ENCODE assay signal across 17 cellular contexts in the genomic region with DNA sequence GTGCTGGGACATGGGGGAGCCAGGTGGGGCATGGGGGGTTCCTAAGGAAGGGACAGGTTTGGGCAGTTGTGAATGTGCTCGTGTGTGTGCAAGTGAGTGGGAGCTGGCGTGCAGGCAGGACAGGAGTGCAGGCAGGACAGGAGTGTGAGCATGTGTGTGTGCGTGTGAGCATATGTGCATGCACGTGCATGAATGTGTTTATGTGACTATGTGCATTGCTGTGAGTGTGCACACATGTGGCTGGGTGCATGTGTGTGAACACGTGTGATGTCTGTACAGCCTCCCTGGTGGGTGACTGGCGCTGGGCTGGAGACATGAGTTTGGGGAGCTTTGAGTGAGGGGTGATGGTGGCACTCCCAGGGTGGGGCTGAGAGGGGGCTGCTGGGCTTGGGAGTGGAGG.
"Had no signal": no experiment of that assay in that cellular context is flagged by ENCODE, and none has a peak within 500 bp of the region (broad histone marks: within the 10 kb centered on the region; RNA-seq: fewer than 3 reads in every experiment).

No MANE protein-coding gene starts in this region.

- H3K4me3 Mint-ChIP-seq: activated naive CD8-positive, alpha-beta T cell; activated T-helper 1 cell treated with anti-CD3 and anti-CD28 coated beads, Interleukin-12 subunit alpha, Interleukin-12 subunit beta, Interleukin-2, Interleukin-4 antibody, amounts not matched to agents 30 ng/mL and 10 ng/mL and 1 ng/mL, durations not matched to agents 14 hours and 24 hours and 36 hours; T-helper 1 cell treated with Interleukin-12 subunit alpha and Interleukin-12 subunit beta and Interleukin-4 antibody, amounts not matched to agents 30 μg/mL and 1 μg/mL, for 36 hours had no signal

- H3K9me3 Mint-ChIP-seq: activated T-helper 1 cell treated with anti-CD3 and anti-CD28 coated beads, Interleukin-12 subunit alpha, Interleukin-12 subunit beta, Interleukin-2, Interleukin-4 antibody, amounts not matched to agents 30 ng/mL and 10 ng/mL and 1 ng/mL, durations not matched to agents 14 hours and 24 hours and 36 hours; T-helper 1 cell treated with Interleukin-12 subunit alpha and Interleukin-12 subunit beta and Interleukin-4 antibody, amounts not matched to agents 30 μg/mL and 1 μg/mL, for 36 hours had no signal

- DNase-seq: activated CD4-positive, alpha-beta T cell treated with anti-CD3 and anti-CD28 coated beads, Interleukin-2, amount 50 U/mL, for 4 hours; activated gamma-delta T cell treated with Interleukin-2 at 50 U/mL for 16 hours; erythroblast; foreskin melanocyte; naive B cell; sigmoid colon; stimulated activated CD4-positive, alpha-beta T cell treated with anti-CD3 and anti-CD28 coated beads, Interleukin-4, amount 100 ng/mL, for 4 hours; stimulated activated naive CD4-positive, alpha-beta T cell; uterus; WERI-Rb-1 had no signal

- H3K27me3 Mint-ChIP-seq: activated naive CD8-positive, alpha-beta T cell; naive B cell had no signal

- H3K36me3 ChIP-seq: sigmoid colon, uterus had no signal

- H3K4me1 ChIP-seq: uterus had no signal

- H3K9me3 ChIP-seq: sigmoid colon, tibial nerve, uterus had no signal

- H3K27ac ChIP-seq: sigmoid colon, tibial nerve, uterus had no signal

- H3K4me3 ChIP-seq: lung, sigmoid colon, tibial nerve, uterus had no signal

- H3K27ac Mint-ChIP-seq: activated naive CD8-positive, alpha-beta T cell; activated T-helper 1 cell treated with anti-CD3 and anti-CD28 coated beads, Interleukin-12 subunit alpha, Interleukin-12 subunit beta, Interleukin-2, Interleukin-4 antibody, amounts not matched to agents 30 ng/mL and 10 ng/mL and 1 ng/mL, durations not matched to agents 14 hours and 24 hours and 36 hours; T-helper 1 cell treated with Interleukin-12 subunit alpha and Interleukin-12 subunit beta and Interleukin-4 antibody, amounts not matched to agents 30 μg/mL and 1 μg/mL, for 36 hours had no signal

- FAIRE-seq: colon, keratinocyte had no signal

- H3K27me3 ChIP-seq: sigmoid colon, tibial nerve, uterus had no signal
